18 cellular contexts compared by ENCODE assay signal in genomic region chr3:150733936-150734794, GRCh38. TPM values are rescaled to one million over a fixed set of nuclear protein-coding genes. Genes with fewer than 3 reads are reported as not detected.
DNase-seq lines count a peak whose midpoint lies in the region; TF ChIP-seq lines count a peak whose summit lies in the region.
"Had no signal": no experiment of that assay in that cellular context is flagged by ENCODE, and none has a peak within 500 bp of the region (broad histone marks: within the 10 kb centered on the region; RNA-seq: fewer than 3 reads in every experiment).

No MANE protein-coding gene starts in this region.

- H3K27ac Mint-ChIP-seq in activated naive CD4-positive, alpha-beta T cell treated with anti-CD3 and anti-CD28 coated beads, Interleukin-2, amount 50 U/mL, for 24 hours = peak overlapping the region; percentile 10
- H3K27ac Mint-ChIP-seq in activated naive CD4-positive, alpha-beta T cell treated with anti-CD3 and anti-CD28 coated beads for 36 hours = no peak overlapping the region
- peak overlapping the region; percentile 7 for H3K27ac Mint-ChIP-seq in nephron progenitor cell
- H3K27ac Mint-ChIP-seq: activated naive CD8-positive, alpha-beta T cell treated with anti-CD3 and anti-CD28 coated beads, Interleukin-2, amount 10 ng/mL, durations not matched to agents 7 days and 5 days; HFFc6 had no signal

- intact Hi-C loops in activated naive CD4-positive, alpha-beta T cell treated with anti-CD3 and anti-CD28 coated beads for 36 hours (cut with micrococcal nuclease) = no loop called here

- CTCF ChIA-PET in activated naive CD4-positive, alpha-beta T cell treated with anti-CD3 and anti-CD28 coated beads for 36 hours (lab: Charles Lee) = interaction anchor here (0.5 to 1.2 kb wide), 2 partner anchors 13 to 24 kb away, joined by 4 read pairs; no protein-coding TSS in a partner anchor

- H3K4me1 Mint-ChIP-seq in activated naive CD4-positive, alpha-beta T cell treated with anti-CD3 and anti-CD28 coated beads, Interleukin-2, amount 50 U/mL, for 24 hours = peaks cover 34% of the 10 kb centered on the region
- H3K4me1 Mint-ChIP-seq in activated naive CD4-positive, alpha-beta T cell treated with anti-CD3 and anti-CD28 coated beads for 36 hours (ENCODE audit: low read depth) = peaks cover 40% of the 10 kb centered on the region
- peaks cover 10% of the 10 kb centered on the region for H3K4me1 Mint-ChIP-seq in nephron progenitor cell

- no peak overlapping the region for H3K4me3 ChIP-seq in fibroblast of pulmonary artery (replicated peaks; ENCODE audit: low read depth, low read length)
- H3K4me3 ChIP-seq: left lung had no signal

- H3K9me3 Mint-ChIP-seq in activated naive CD4-positive, alpha-beta T cell treated with anti-CD3 and anti-CD28 coated beads, Interleukin-2, amount 50 U/mL, for 24 hours = no peaks in the 10 kb centered on the region
- H3K9me3 Mint-ChIP-seq in activated naive CD4-positive, alpha-beta T cell treated with anti-CD3 and anti-CD28 coated beads for 36 hours = no peaks in the 10 kb centered on the region
- no peaks in the 10 kb centered on the region for H3K9me3 Mint-ChIP-seq in nephron progenitor cell
- H3K9me3 Mint-ChIP-seq: activated naive CD8-positive, alpha-beta T cell treated with anti-CD3 and anti-CD28 coated beads, Interleukin-2, amount 10 ng/mL, durations not matched to agents 7 days and 5 days; HFFc6 had no signal

- H3K4me3 Mint-ChIP-seq in activated naive CD4-positive, alpha-beta T cell treated with anti-CD3 and anti-CD28 coated beads, Interleukin-2, amount 50 U/mL, for 24 hours = no peak overlapping the region
- H3K4me3 Mint-ChIP-seq in activated naive CD4-positive, alpha-beta T cell treated with anti-CD3 and anti-CD28 coated beads for 36 hours = no peak overlapping the region
- H3K4me3 Mint-ChIP-seq in nephron progenitor cell = no peak overlapping the region
- H3K4me3 Mint-ChIP-seq: activated naive CD8-positive, alpha-beta T cell treated with anti-CD3 and anti-CD28 coated beads, Interleukin-2, amount 10 ng/mL, durations not matched to agents 7 days and 5 days; HFFc6 had no signal

- no peak for DNase-seq in activated naive CD4-positive, alpha-beta T cell treated with anti-CD3 and anti-CD28 coated beads for 36 hours
- peak; percentile 53 for DNase-seq in astrocyte of the hippocampus (ENCODE audit: low read depth, low spot score)
- DNase-seq in fibroblast of pulmonary artery (ENCODE audit: low read depth) = peak; percentile 46
- no peak for DNase-seq in nephron progenitor cell
- DNase-seq in GDM1 (lab: John Stamatoyannopoulos, UW) = no peak
- no peak for DNase-seq in substantia nigra (lab: John Stamatoyannopoulos, UW)
- DNase-seq in dedifferentiated amniotic fluid mesenchymal stem cell (ENCODE audit: extremely low spot score) = no peak
- DNase-seq: activated CD4-positive, alpha-beta T cell treated with anti-CD3 and anti-CD28 coated beads for 1 hour; activated naive CD8-positive, alpha-beta T cell treated with anti-CD3 and anti-CD28 coated beads, Interleukin-2, amount 10 ng/mL, durations not matched to agents 7 days and 5 days; C1 segment of cervical spinal cord; HFFc6; left lung; NCI-H1105; NCI-H2029 treated with DMSO at 0.1 percent for 48 hours; NCI-H446; retina had no signal

- no peak for TF ChIP-seq CTCF in fibroblast of pulmonary artery (IDR thresholded peaks at IDR 0.05; ENCODE audit: low read length, missing control alignments)
- TF ChIP-seq CTCF in nephron progenitor cell (IDR thresholded peaks at IDR 0.05) = no peak

- no peaks in the 10 kb centered on the region for H3K27me3 Mint-ChIP-seq in activated naive CD4-positive, alpha-beta T cell treated with anti-CD3 and anti-CD28 coated beads, Interleukin-2, amount 50 U/mL, for 24 hours
- no peaks in the 10 kb centered on the region for H3K27me3 Mint-ChIP-seq in activated naive CD4-positive, alpha-beta T cell treated with anti-CD3 and anti-CD28 coated beads for 36 hours (ENCODE audit: low read depth)
- H3K27me3 Mint-ChIP-seq in nephron progenitor cell (ENCODE audit: low read depth, poor library complexity) = peaks cover 3% of the 10 kb centered on the region
- H3K27me3 Mint-ChIP-seq: activated naive CD8-positive, alpha-beta T cell treated with anti-CD3 and anti-CD28 coated beads, Interleukin-2, amount 10 ng/mL, durations not matched to agents 7 days and 5 days had no signal

- peaks cover 15% of the 10 kb centered on the region for H3K36me3 Mint-ChIP-seq in activated naive CD4-positive, alpha-beta T cell treated with anti-CD3 and anti-CD28 coated beads, Interleukin-2, amount 50 U/mL, for 24 hours
- peaks cover 2% of the 10 kb centered on the region for H3K36me3 Mint-ChIP-seq in activated naive CD4-positive, alpha-beta T cell treated with anti-CD3 and anti-CD28 coated beads for 36 hours (ENCODE audit: low read depth)
- no peaks in the 10 kb centered on the region for H3K36me3 Mint-ChIP-seq in nephron progenitor cell (ENCODE audit: low read depth)

- no peak overlapping the region for H3K27ac ChIP-seq in substantia nigra (ENCODE audit: low read depth, low read length, poor library complexity, severe bottlenecking)
- H3K27ac ChIP-seq: left lung had no signal

RNA-seq across cellular contexts. Expression of gene SIAH2, which starts 28.8 kb away (rescaled TPM):
- 10 to 100 TPM; 67.1 to 68.8 TPM for total RNA-seq in activated naive CD4-positive, alpha-beta T cell treated with anti-CD3 and anti-CD28 coated beads for 36 hours

RNA-seq across cellular contexts. Expression of gene ERICH6, which starts 30.4 kb away (rescaled TPM):
- not detected for total RNA-seq in activated naive CD4-positive, alpha-beta T cell treated with anti-CD3 and anti-CD28 coated beads for 36 hours
- total RNA-seq: left lung, subcutaneous adipose tissue had no signal

Comparison
In these comparisons a context has a peak if more than half of its experiments do, and no peak if none do; other contexts are left out.
1. DNase-seq: peak in astrocyte of the hippocampus (single experiment) and fibroblast of pulmonary artery (single experiment); none in activated naive CD4-positive, alpha-beta T cell treated with anti-CD3 and anti-CD28 coated beads for 36 hours (single experiment), nephron progenitor cell (single experiment), GDM1 (single experiment), substantia nigra (0 of 49) and dedifferentiated amniotic fluid mesenchymal stem cell (single experiment).